In genomic region chr1:45023663-45024062, GRCh38 we compare ENCODE assay signal across 34 cellular contexts.
"Had no signal": no experiment of that assay in that cellular context is flagged by ENCODE, and none has a peak within 500 bp of the region (broad histone marks: within the 10 kb centered on the region; RNA-seq: fewer than 3 reads in every experiment).

No MANE protein-coding gene starts in this region.

- DNase-seq: activated effector memory CD4-positive, alpha-beta T cell treated with anti-CD3 and anti-CD28 coated beads, Interleukin-2, amount 50 U/mL, for 16 hours; activated effector memory CD4-positive, alpha-beta T cell treated with Interleukin-2 at 50 U/mL for 16 hours; activated gamma-delta T cell; activated gamma-delta T cell treated with Interleukin-2 at 50 U/mL for 16 hours; activated naive CD4-positive, alpha-beta T cell; activated naive CD4-positive, alpha-beta T cell treated with anti-CD3 and anti-CD28 coated beads for 36 hours; activated naive CD4-positive, alpha-beta T cell treated with anti-CD3 and anti-CD28 coated beads, Interleukin-2, amount 10 ng/mL, durations not matched to agents 7 days and 5 days; activated naive CD4-positive, alpha-beta T cell treated with anti-CD3 and anti-CD28 coated beads, Interleukin-2, amount 50 U/mL, for 16 hours; activated naive CD4-positive, alpha-beta T cell treated with Interleukin-2 at 50 U/mL for 16 hours; activated naive CD8-positive, alpha-beta T cell treated with anti-CD3 and anti-CD28 coated beads for 36 hours; activated naive CD8-positive, alpha-beta T cell treated with anti-CD3 and anti-CD28 coated beads, Interleukin-2, amount 10 ng/mL, durations not matched to agents 7 days and 5 days; activated naive CD8-positive, alpha-beta T cell treated with anti-CD3 and anti-CD28 coated beads, Interleukin-2, amount 50 U/mL, for 24 hours; activated T-cell treated with anti-CD3 and anti-CD28 coated beads, Interleukin-2, amount 50 U/mL, for 1 hour; activated T-cell treated with anti-CD3 and anti-CD28 coated beads, Interleukin-2, amount 50 U/mL, for 24 hours; activated T-cell treated with anti-CD3 and anti-CD28 coated beads, Interleukin-2, amount 50 U/mL, for 4 hours; activated T-cell treated with anti-CD3 and anti-CD28 coated beads, Interleukin-2, amount 50 U/mL, for 48 hours; activated T-cell treated with anti-CD3 and anti-CD28 coated beads, Interleukin-2, amount 50 U/mL, for 72 hours; amniotic stem cell; amygdala; anterior cingulate cortex; aorta; body of pancreas; brain microvascular endothelial cell; caudate nucleus; central memory CD4-positive, alpha-beta T cell; cerebellar nuclear complex had no signal

- H3K4me1 ChIP-seq: adrenal gland, ascending aorta, breast epithelium had no signal

- H3K27ac ChIP-seq: adrenal gland, ascending aorta, body of pancreas, brain microvascular endothelial cell, breast epithelium, cardiac muscle cell had no signal

- H3K36me3 ChIP-seq: adrenal gland, ascending aorta, brain microvascular endothelial cell, breast epithelium, cardiac muscle cell had no signal

- FAIRE-seq: astrocyte, bronchial epithelial cell had no signal

- H3K4me3 ChIP-seq: adrenal gland, ascending aorta, body of pancreas, breast epithelium, cardiac muscle cell had no signal

- H3K27me3 ChIP-seq: adrenal gland, ascending aorta, body of pancreas, brain microvascular endothelial cell, breast epithelium, cardiac muscle cell had no signal

- ATAC-seq: activated naive CD4-positive, alpha-beta T cell treated with anti-CD3 and anti-CD28 coated beads, Interleukin-2, amount 50 U/mL, for 72 hours; activated naive CD8-positive, alpha-beta T cell treated with anti-CD3 and anti-CD28 coated beads, Interleukin-2, amount 50 U/mL, for 24 hours; activated T-cell treated with anti-CD3 and anti-CD28 coated beads, Interleukin-2, amount 50 U/mL, for 4 hours; activated T-cell treated with anti-CD3 and anti-CD28 coated beads, Interleukin-2, amount 50 U/mL, for 72 hours; activated T-helper 17 cell treated with anti-CD3 and anti-CD28 coated beads, Interleukin-2, amount 50 U/mL, for 72 hours; body of pancreas had no signal

- H3K9me3 ChIP-seq: adrenal gland, ascending aorta, body of pancreas, breast epithelium had no signal
